1 cellular context compared by ENCODE assay signal in the genomic region with DNA sequence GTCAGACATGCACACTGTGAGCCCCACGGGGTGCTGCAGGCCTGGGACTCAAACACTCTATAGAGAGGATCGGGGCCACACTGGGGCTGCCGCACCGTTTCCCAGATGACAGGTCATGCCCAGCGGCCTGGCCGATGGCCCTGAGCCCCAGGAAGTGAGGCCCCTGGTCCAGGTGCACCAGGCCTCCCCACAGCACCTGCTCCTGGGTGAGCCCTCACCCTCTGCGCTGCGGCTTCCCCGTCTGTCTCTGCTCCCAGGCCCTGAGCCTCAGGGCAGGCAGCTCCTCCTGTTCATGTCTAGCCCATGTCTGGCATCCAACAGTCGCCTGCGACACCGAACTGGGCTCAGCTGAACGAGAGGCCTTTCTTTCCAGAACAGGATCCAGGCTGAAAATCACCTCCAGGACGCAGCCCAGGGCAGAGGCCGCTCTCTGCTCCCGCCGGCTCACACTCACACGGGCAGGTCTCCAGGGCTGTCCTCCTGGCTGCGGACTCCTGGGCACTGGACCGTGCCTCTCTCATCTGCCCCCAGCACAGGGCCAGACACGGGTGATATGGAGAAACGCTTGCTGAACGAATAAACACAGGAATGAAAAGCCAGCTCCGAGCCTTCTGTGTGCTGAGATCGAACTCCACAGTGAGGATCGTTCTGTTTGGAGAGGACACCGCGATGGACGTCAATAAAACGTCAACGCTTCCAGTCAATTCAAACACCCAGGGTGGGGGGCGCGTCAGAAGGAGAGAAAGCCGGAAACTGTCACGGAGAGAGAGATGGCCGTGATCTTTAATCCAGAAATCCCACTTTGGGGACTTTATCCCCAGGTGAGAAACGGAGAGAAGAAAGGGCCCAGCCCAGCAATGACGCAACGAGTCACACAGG.
A peak's percentile ranks its signal among the peaks of the same experiment; 100 is the strongest.
TF ChIP-seq lines count a peak whose summit lies in the region.

No MANE protein-coding gene starts in this region.

TF ChIP-seq in HepG2, 621 proteins besides CTCF, POLR2A, EP300 and RAD21 (continued from another document and continues in another):
- TF ChIP-seq, protein P1, sequence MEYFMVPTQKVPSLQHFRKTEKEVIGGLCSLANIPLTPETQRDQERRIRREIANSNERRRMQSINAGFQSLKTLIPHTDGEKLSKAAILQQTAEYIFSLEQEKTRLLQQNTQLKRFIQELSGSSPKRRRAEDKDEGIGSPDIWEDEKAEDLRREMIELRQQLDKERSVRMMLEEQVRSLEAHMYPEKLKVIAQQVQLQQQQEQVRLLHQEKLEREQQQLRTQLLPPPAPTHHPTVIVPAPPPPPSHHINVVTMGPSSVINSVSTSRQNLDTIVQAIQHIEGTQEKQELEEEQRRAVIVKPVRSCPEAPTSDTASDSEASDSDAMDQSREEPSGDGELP (IDR thresholded peaks at IDR 0.05; ENCODE audit: borderline replicate concordance, low read depth) = no peak
- TF ChIP-seq KLF9 (CRISPR knock-in tag; IDR thresholded peaks at IDR 0.05; ENCODE audit: low read depth) (no peak), KDM5B (CRISPR knock-in tag; IDR thresholded peaks at IDR 0.05; ENCODE audit: borderline replicate concordance) (no peak), FOXK2 (IDR thresholded peaks at IDR 0.05) (no peak), ZNF883 (CRISPR knock-in tag; IDR thresholded peaks at IDR 0.05; ENCODE audit: not compliant biosample characterization) (no peak), MZF1 (CRISPR knock-in tag; IDR thresholded peaks at IDR 0.05; ENCODE audit: borderline replicate concordance) (no peak), MEF2D (CRISPR knock-in tag; IDR thresholded peaks at IDR 0.05) (no peak), SMYD3 (CRISPR knock-in tag; IDR thresholded peaks at IDR 0.05) (no peak), MAFF (IDR thresholded peaks at IDR 0.05; ENCODE audit: low read depth, low read length) (no peak), SNRNP70 (IDR thresholded peaks at IDR 0.05; ENCODE audit: low read depth, low read length) (no peak), HNRNPH1 (optimal IDR thresholded peaks at IDR 0.05; ENCODE audit: low read depth, low read length) (no peak), NFYB (CRISPR knock-in tag; IDR thresholded peaks at IDR 0.05) (no peak), NAIF1 (CRISPR knock-in tag; IDR thresholded peaks at IDR 0.05; ENCODE audit: borderline replicate concordance) (no peak), ZNF674 (CRISPR knock-in tag; IDR thresholded peaks at IDR 0.05; ENCODE audit: low read depth) (no peak), SUZ12 (IDR thresholded peaks at IDR 0.05; ENCODE audit: low read depth, low read length) (no peak), ZNF234 (CRISPR knock-in tag; conservative IDR thresholded peaks at IDR 0.05) (no peak; the same call in 1 of the 2 replicates), ZFAT (CRISPR knock-in tag; conservative IDR thresholded peaks at IDR 0.05) (no peak), SMARCE1 (IDR thresholded peaks at IDR 0.05; ENCODE audit: borderline replicate concordance) (no peak), SIX4 (CRISPR knock-in tag; IDR thresholded peaks at IDR 0.05) (no peak), ARHGAP35 (CRISPR knock-in tag; IDR thresholded peaks at IDR 0.05; ENCODE audit: borderline replicate concordance) (peak; percentile 53; the same call in 1 of the 2 replicates), GATAD2A (CRISPR knock-in tag; IDR thresholded peaks at IDR 0.05) (peak; percentile 19; the same call in 1 of the 2 replicates), PHF21A (CRISPR knock-in tag; IDR thresholded peaks at IDR 0.05) (no peak), ZNF207 (IDR thresholded peaks at IDR 0.05; ENCODE audit: borderline replicate concordance) (no peak), ZSCAN20 (CRISPR knock-in tag; IDR thresholded peaks at IDR 0.05; ENCODE audit: borderline replicate concordance) (no peak), NCOR1 (IDR thresholded peaks at IDR 0.05; ENCODE audit: borderline replicate concordance, low read length) (no peak), MXD4 (CRISPR knock-in tag; IDR thresholded peaks at IDR 0.05) (no peak), HDAC2 (CRISPR knock-in tag; IDR thresholded peaks at IDR 0.05) (no peak), KDM3A (CRISPR knock-in tag; IDR thresholded peaks at IDR 0.05; ENCODE audit: low read depth) (no peak), RBM39 (IDR thresholded peaks at IDR 0.05; ENCODE audit: low read depth, low read length, poor library complexity, severe bottlenecking) (no peak), AKAP8 (CRISPR knock-in tag; IDR thresholded peaks at IDR 0.05) (peak; percentile 59; the same call in 1 of the 2 replicates), ZNF136 (CRISPR knock-in tag; IDR thresholded peaks at IDR 0.05; ENCODE audit: low read depth) (0 out of 2 replicates have a peak, but pooled peaks have one; percentile 35), YY1 (IDR thresholded peaks at IDR 0.05; ENCODE audit: insufficient read depth, insufficient replicate concordance, low read depth, low read length) (no peak), GTF2F1 (IDR thresholded peaks at IDR 0.05; ENCODE audit: low read length) (no peak), ZNF850 (CRISPR knock-in tag; conservative IDR thresholded peaks at IDR 0.05) (no peak), ZNF138 (CRISPR knock-in tag; IDR thresholded peaks at IDR 0.05; ENCODE audit: low read depth) (no peak), ZNF607 (CRISPR knock-in tag; IDR thresholded peaks at IDR 0.05; ENCODE audit: borderline replicate concordance) (0 out of 2 replicates have a peak, but pooled peaks have one; percentile 59), JUN (CRISPR knock-in tag; IDR thresholded peaks at IDR 0.05) (no peak), ZFP41 (CRISPR knock-in tag; IDR thresholded peaks at IDR 0.05; ENCODE audit: borderline replicate concordance) (no peak), ZNF205 (CRISPR knock-in tag; IDR thresholded peaks at IDR 0.05) (no peak), PAWR (CRISPR knock-in tag; IDR thresholded peaks at IDR 0.05; ENCODE audit: borderline replicate concordance) (no peak), ZNF501 (CRISPR knock-in tag; IDR thresholded peaks at IDR 0.05) (peak; percentile 76; the same call in 1 of the 2 replicates), ZMYM4 (CRISPR knock-in tag; IDR thresholded peaks at IDR 0.05) (0 out of 2 replicates have a peak, but pooled peaks have one; percentile 19), ARNTL (CRISPR knock-in tag; IDR thresholded peaks at IDR 0.05) (no peak), ZNF543 (CRISPR knock-in tag; IDR thresholded peaks at IDR 0.05) (peak; percentile 74; the same call in 1 of the 2 replicates), FOXC1 (CRISPR knock-in tag; IDR thresholded peaks at IDR 0.05; ENCODE audit: borderline replicate concordance) (no peak), POLR2AphosphoS2 (IDR thresholded peaks at IDR 0.05; ENCODE audit: low read depth, low read length) (no peak)
- TF ChIP-seq, protein P2, sequence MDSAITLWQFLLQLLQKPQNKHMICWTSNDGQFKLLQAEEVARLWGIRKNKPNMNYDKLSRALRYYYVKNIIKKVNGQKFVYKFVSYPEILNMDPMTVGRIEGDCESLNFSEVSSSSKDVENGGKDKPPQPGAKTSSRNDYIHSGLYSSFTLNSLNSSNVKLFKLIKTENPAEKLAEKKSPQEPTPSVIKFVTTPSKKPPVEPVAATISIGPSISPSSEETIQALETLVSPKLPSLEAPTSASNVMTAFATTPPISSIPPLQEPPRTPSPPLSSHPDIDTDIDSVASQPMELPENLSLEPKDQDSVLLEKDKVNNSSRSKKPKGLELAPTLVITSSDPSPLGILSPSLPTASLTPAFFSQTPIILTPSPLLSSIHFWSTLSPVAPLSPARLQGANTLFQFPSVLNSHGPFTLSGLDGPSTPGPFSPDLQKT (CRISPR knock-in tag; IDR thresholded peaks at IDR 0.05; ENCODE audit: borderline replicate concordance) = no peak
- TF ChIP-seq, protein P3, sequence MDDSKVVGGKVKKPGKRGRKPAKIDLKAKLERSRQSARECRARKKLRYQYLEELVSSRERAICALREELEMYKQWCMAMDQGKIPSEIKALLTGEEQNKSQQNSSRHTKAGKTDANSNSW (CRISPR knock-in tag; IDR thresholded peaks at IDR 0.05; ENCODE audit: borderline replicate concordance) = no peak
- TF ChIP-seq, protein P4, sequence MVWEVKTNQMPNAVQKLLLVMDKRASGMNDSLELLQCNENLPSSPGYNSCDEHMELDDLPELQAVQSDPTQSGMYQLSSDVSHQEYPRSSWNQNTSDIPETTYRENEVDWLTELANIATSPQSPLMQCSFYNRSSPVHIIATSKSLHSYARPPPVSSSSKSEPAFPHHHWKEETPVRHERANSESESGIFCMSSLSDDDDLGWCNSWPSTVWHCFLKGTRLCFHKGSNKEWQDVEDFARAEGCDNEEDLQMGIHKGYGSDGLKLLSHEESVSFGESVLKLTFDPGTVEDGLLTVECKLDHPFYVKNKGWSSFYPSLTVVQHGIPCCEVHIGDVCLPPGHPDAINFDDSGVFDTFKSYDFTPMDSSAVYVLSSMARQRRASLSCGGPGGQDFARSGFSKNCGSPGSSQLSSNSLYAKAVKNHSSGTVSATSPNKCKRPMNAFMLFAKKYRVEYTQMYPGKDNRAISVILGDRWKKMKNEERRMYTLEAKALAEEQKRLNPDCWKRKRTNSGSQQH (CRISPR knock-in tag; IDR thresholded peaks at IDR 0.05; ENCODE audit: low read depth) = no peak
- TF ChIP-seq, protein P5, sequence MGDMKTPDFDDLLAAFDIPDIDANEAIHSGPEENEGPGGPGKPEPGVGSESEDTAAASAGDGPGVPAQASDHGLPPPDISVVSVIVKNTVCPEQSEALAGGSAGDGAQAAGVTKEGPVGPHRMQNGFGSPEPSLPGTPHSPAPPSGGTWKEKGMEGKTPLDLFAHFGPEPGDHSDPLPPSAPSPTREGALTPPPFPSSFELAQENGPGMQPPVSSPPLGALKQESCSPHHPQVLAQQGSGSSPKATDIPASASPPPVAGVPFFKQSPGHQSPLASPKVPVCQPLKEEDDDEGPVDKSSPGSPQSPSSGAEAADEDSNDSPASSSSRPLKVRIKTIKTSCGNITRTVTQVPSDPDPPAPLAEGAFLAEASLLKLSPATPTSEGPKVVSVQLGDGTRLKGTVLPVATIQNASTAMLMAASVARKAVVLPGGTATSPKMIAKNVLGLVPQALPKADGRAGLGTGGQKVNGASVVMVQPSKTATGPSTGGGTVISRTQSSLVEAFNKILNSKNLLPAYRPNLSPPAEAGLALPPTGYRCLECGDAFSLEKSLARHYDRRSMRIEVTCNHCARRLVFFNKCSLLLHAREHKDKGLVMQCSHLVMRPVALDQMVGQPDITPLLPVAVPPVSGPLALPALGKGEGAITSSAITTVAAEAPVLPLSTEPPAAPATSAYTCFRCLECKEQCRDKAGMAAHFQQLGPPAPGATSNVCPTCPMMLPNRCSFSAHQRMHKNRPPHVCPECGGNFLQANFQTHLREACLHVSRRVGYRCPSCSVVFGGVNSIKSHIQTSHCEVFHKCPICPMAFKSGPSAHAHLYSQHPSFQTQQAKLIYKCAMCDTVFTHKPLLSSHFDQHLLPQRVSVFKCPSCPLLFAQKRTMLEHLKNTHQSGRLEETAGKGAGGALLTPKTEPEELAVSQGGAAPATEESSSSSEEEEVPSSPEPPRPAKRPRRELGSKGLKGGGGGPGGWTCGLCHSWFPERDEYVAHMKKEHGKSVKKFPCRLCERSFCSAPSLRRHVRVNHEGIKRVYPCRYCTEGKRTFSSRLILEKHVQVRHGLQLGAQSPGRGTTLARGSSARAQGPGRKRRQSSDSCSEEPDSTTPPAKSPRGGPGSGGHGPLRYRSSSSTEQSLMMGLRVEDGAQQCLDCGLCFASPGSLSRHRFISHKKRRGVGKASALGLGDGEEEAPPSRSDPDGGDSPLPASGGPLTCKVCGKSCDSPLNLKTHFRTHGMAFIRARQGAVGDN (CRISPR knock-in tag; IDR thresholded peaks at IDR 0.05) = peak; percentile 88
- TF ChIP-seq, protein P6, sequence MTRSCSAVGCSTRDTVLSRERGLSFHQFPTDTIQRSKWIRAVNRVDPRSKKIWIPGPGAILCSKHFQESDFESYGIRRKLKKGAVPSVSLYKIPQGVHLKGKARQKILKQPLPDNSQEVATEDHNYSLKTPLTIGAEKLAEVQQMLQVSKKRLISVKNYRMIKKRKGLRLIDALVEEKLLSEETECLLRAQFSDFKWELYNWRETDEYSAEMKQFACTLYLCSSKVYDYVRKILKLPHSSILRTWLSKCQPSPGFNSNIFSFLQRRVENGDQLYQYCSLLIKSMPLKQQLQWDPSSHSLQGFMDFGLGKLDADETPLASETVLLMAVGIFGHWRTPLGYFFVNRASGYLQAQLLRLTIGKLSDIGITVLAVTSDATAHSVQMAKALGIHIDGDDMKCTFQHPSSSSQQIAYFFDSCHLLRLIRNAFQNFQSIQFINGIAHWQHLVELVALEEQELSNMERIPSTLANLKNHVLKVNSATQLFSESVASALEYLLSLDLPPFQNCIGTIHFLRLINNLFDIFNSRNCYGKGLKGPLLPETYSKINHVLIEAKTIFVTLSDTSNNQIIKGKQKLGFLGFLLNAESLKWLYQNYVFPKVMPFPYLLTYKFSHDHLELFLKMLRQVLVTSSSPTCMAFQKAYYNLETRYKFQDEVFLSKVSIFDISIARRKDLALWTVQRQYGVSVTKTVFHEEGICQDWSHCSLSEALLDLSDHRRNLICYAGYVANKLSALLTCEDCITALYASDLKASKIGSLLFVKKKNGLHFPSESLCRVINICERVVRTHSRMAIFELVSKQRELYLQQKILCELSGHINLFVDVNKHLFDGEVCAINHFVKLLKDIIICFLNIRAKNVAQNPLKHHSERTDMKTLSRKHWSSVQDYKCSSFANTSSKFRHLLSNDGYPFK (CRISPR knock-in tag; IDR thresholded peaks at IDR 0.05; ENCODE audit: borderline replicate concordance) = 0 out of 2 replicates have a peak, but pooled peaks have one; percentile 26
- TF ChIP-seq, protein P7, sequence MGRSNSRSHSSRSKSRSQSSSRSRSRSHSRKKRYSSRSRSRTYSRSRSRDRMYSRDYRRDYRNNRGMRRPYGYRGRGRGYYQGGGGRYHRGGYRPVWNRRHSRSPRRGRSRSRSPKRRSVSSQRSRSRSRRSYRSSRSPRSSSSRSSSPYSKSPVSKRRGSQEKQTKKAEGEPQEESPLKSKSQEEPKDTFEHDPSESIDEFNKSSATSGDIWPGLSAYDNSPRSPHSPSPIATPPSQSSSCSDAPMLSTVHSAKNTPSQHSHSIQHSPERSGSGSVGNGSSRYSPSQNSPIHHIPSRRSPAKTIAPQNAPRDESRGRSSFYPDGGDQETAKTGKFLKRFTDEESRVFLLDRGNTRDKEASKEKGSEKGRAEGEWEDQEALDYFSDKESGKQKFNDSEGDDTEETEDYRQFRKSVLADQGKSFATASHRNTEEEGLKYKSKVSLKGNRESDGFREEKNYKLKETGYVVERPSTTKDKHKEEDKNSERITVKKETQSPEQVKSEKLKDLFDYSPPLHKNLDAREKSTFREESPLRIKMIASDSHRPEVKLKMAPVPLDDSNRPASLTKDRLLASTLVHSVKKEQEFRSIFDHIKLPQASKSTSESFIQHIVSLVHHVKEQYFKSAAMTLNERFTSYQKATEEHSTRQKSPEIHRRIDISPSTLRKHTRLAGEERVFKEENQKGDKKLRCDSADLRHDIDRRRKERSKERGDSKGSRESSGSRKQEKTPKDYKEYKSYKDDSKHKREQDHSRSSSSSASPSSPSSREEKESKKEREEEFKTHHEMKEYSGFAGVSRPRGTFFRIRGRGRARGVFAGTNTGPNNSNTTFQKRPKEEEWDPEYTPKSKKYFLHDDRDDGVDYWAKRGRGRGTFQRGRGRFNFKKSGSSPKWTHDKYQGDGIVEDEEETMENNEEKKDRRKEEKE (IDR thresholded peaks at IDR 0.05) = no peak
- TF ChIP-seq, protein P8, sequence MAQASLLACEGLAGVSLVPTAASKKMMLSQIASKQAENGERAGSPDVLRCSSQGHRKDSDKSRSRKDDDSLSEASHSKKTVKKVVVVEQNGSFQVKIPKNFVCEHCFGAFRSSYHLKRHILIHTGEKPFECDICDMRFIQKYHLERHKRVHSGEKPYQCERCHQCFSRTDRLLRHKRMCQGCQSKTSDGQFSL (CRISPR knock-in tag; IDR thresholded peaks at IDR 0.05) = no peak
- TF ChIP-seq, protein P9, sequence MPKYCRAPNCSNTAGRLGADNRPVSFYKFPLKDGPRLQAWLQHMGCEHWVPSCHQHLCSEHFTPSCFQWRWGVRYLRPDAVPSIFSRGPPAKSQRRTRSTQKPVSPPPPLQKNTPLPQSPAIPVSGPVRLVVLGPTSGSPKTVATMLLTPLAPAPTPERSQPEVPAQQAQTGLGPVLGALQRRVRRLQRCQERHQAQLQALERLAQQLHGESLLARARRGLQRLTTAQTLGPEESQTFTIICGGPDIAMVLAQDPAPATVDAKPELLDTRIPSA (CRISPR knock-in tag; IDR thresholded peaks at IDR 0.05; ENCODE audit: borderline replicate concordance) = no peak
